31 cellular contexts compared by ENCODE assay signal in genomic region chr7:123944395-123944794, GRCh38. TPM values are rescaled to one million over a fixed set of nuclear protein-coding genes. Genes with fewer than 3 reads are reported as not detected.
"Had no signal": no experiment of that assay in that cellular context is flagged by ENCODE, and none has a peak within 500 bp of the region (broad histone marks: within the 10 kb centered on the region; RNA-seq: fewer than 3 reads in every experiment).

No MANE protein-coding gene starts in this region.

- H3K4me1 Mint-ChIP-seq: activated CD4-positive, alpha-beta memory T cell treated with anti-CD3 and anti-CD28 coated beads, Interleukin-2, amount 10 ng/mL, durations not matched to agents 7 days and 5 days; activated T-helper 17 cell treated with anti-CD3 and anti-CD28 coated beads, Interleukin-2, amount 50 U/mL, for 72 hours; T-cell had no signal

- H3K9me3 ChIP-seq: MG63 had no signal

- H3K27ac ChIP-seq: cardiac muscle cell had no signal

- H3K27me3 Mint-ChIP-seq: brain had no signal

- H3K27ac Mint-ChIP-seq: activated CD4-positive, alpha-beta memory T cell treated with anti-CD3 and anti-CD28 coated beads, Interleukin-2, amount 10 ng/mL, durations not matched to agents 7 days and 5 days; activated naive CD4-positive, alpha-beta T cell treated with anti-CD3 and anti-CD28 coated beads for 36 hours; activated naive CD8-positive, alpha-beta T cell; activated T-helper 17 cell treated with anti-CD3 and anti-CD28 coated beads, Interleukin-2, amount 50 U/mL, for 72 hours; T-cell had no signal

- H3K9me3 Mint-ChIP-seq: activated CD4-positive, alpha-beta memory T cell treated with anti-CD3 and anti-CD28 coated beads, Interleukin-2, amount 10 ng/mL, durations not matched to agents 7 days and 5 days; activated naive CD4-positive, alpha-beta T cell treated with anti-CD3 and anti-CD28 coated beads for 36 hours; activated T-helper 17 cell treated with anti-CD3 and anti-CD28 coated beads, Interleukin-2, amount 50 U/mL, for 72 hours; brain; T-cell had no signal

- H3K4me3 Mint-ChIP-seq: activated CD4-positive, alpha-beta memory T cell treated with anti-CD3 and anti-CD28 coated beads, Interleukin-2, amount 10 ng/mL, durations not matched to agents 7 days and 5 days; activated naive CD4-positive, alpha-beta T cell treated with anti-CD3 and anti-CD28 coated beads for 36 hours; activated naive CD8-positive, alpha-beta T cell; activated T-helper 17 cell treated with anti-CD3 and anti-CD28 coated beads, Interleukin-2, amount 50 U/mL, for 72 hours; brain; T-cell had no signal

- H3K36me3 Mint-ChIP-seq: activated naive CD8-positive, alpha-beta T cell; brain; T-cell had no signal

- DNase-seq: activated CD4-positive, alpha-beta memory T cell treated with anti-CD3 and anti-CD28 coated beads, Interleukin-2, amount 10 ng/mL, durations not matched to agents 7 days and 5 days; activated CD4-positive, alpha-beta T cell treated with anti-CD3 and anti-CD28 coated beads, Interleukin-2, amount 50 U/mL, for 1 hour; activated CD4-positive, CD25-positive, alpha-beta regulatory T cell; activated gamma-delta T cell; activated naive CD4-positive, alpha-beta T cell treated with anti-CD3 and anti-CD28 coated beads for 36 hours; activated T-cell treated with anti-CD3 and anti-CD28 coated beads for 4 hours; activated T-cell treated with anti-CD3 and anti-CD28 coated beads, Interleukin-2, amount 50 U/mL, for 48 hours; amygdala; MG63; MV-4-11; NCI-H1092 treated with DMSO at 0.1 percent for 48 hours; NCI-H1417 treated with DMSO at 0.1 percent for 48 hours; NCI-H1694; NCI-H2081; NCI-H2171; NCI-H2227 treated with DMSO at 0.1 percent for 48 hours; NCI-H446 treated with DMSO at 0.1 percent for 48 hours; NCI-H524 treated with DMSO at 0.1 percent for 48 hours; SIG-M5; T-cell; T-helper 2 cell; T1000 had no signal

- H3K36me3 ChIP-seq: cardiac muscle cell, MG63 had no signal

- FAIRE-seq: astrocyte, TTC549 had no signal

- H3K4me3 ChIP-seq: cardiac muscle cell, MG63 had no signal

- H3K27me3 ChIP-seq: cardiac muscle cell, MG63 had no signal

RNA-seq across cellular contexts. Expression of gene SPAM1, which starts 19.4 kb away (rescaled TPM):
- total RNA-seq: activated CD4-positive, alpha-beta memory T cell treated with anti-CD3 and anti-CD28 coated beads, Interleukin-2, amount 10 ng/mL, durations not matched to agents 7 days and 5 days; activated CD8-positive, alpha-beta memory T cell treated with anti-CD3 and anti-CD28 coated beads for 36 hours; activated naive CD4-positive, alpha-beta T cell treated with anti-CD3 and anti-CD28 coated beads for 36 hours; activated T-helper 17 cell treated with anti-CD3 and anti-CD28 coated beads, Interleukin-2, amount 50 U/mL, for 72 hours; astrocyte; cardiac muscle cell; OCI-LY7; RPMI7951; T-cell had no signal
- polyA plus RNA-seq: cardiac muscle cell had no signal
